In the genomic region with DNA sequence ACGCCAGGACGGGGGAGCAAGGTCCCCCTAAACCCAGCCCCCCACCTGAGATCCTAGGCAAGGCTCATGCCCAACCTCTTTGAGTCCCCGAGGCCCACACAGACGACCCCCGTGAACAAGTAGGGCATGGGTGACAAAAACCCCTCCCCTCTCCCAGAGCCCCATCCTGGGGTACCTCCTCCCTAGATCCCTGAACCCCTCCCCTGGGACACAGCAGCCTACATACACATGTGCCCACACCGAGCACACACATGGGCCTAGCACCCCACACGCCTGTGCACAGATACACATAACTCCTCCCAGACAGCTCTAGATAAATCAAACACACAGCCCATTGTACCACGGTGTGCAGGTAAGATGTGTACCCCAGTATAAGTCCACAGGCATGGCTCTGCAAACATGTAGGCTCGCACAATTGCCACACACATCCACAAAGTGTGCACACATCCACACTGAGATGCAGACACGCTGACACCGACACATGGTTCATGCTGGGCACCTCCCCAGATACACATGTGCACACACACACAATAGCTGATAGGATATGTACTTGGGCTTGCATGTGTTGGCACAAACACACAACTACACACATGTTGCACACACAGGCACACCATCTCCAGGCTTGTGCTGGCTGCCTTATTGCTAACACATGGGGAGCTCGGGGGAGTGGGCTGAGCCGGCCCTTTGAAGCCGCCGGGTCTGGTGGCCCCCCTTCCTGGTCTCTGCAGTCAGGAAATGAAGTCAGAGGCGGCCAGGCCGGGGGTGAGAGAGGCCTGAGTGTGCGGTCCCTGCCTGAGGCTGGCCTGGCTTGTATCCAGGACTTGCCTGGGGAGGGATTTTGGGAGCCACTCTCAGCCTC, we compare ENCODE assay signal across 1 cellular context.
TF ChIP-seq lines count a peak whose summit lies in the region.

No MANE protein-coding gene starts in this region.

TF ChIP-seq in HepG2, 621 proteins besides CTCF, POLR2A, EP300 and RAD21 (continued from another document and continues in another):
- TF ChIP-seq, protein P1, sequence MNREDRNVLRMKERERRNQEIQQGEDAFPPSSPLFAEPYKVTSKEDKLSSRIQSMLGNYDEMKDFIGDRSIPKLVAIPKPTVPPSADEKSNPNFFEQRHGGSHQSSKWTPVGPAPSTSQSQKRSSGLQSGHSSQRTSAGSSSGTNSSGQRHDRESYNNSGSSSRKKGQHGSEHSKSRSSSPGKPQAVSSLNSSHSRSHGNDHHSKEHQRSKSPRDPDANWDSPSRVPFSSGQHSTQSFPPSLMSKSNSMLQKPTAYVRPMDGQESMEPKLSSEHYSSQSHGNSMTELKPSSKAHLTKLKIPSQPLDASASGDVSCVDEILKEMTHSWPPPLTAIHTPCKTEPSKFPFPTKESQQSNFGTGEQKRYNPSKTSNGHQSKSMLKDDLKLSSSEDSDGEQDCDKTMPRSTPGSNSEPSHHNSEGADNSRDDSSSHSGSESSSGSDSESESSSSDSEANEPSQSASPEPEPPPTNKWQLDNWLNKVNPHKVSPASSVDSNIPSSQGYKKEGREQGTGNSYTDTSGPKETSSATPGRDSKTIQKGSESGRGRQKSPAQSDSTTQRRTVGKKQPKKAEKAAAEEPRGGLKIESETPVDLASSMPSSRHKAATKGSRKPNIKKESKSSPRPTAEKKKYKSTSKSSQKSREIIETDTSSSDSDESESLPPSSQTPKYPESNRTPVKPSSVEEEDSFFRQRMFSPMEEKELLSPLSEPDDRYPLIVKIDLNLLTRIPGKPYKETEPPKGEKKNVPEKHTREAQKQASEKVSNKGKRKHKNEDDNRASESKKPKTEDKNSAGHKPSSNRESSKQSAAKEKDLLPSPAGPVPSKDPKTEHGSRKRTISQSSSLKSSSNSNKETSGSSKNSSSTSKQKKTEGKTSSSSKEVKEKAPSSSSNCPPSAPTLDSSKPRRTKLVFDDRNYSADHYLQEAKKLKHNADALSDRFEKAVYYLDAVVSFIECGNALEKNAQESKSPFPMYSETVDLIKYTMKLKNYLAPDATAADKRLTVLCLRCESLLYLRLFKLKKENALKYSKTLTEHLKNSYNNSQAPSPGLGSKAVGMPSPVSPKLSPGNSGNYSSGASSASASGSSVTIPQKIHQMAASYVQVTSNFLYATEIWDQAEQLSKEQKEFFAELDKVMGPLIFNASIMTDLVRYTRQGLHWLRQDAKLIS (CRISPR knock-in tag; IDR thresholded peaks at IDR 0.05), result no peak
- no peak for TF ChIP-seq HMGA1 (CRISPR knock-in tag; conservative IDR thresholded peaks at IDR 0.05)
- no peak for TF ChIP-seq RARG (CRISPR knock-in tag; IDR thresholded peaks at IDR 0.05; ENCODE audit: low read depth)
- TF ChIP-seq PHF20 (CRISPR knock-in tag; IDR thresholded peaks at IDR 0.05), result peak; percentile 51; the same call in 1 of the 2 replicates
- TF ChIP-seq, protein P2, sequence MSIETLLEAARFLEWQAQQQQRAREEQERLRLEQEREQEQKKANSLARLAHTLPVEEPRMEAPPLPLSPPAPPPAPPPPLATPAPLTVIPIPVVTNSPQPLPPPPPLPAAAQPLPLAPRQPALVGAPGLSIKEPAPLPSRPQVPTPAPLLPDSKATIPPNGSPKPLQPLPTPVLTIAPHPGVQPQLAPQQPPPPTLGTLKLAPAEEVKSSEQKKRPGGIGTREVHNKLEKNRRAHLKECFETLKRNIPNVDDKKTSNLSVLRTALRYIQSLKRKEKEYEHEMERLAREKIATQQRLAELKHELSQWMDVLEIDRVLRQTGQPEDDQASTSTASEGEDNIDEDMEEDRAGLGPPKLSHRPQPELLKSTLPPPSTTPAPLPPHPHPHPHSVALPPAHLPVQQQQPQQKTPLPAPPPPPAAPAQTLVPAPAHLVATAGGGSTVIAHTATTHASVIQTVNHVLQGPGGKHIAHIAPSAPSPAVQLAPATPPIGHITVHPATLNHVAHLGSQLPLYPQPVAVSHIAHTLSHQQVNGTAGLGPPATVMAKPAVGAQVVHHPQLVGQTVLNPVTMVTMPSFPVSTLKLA (IDR thresholded peaks at IDR 0.05), result peak; percentile 90
- TF ChIP-seq NCOA5 (CRISPR knock-in tag; IDR thresholded peaks at IDR 0.05), result no peak
- TF ChIP-seq DNMT1 (CRISPR knock-in tag; IDR thresholded peaks at IDR 0.05), result no peak
- TF ChIP-seq CENPT (CRISPR knock-in tag; IDR thresholded peaks at IDR 0.05; ENCODE audit: low read depth), result no peak
- TF ChIP-seq, protein P3, sequence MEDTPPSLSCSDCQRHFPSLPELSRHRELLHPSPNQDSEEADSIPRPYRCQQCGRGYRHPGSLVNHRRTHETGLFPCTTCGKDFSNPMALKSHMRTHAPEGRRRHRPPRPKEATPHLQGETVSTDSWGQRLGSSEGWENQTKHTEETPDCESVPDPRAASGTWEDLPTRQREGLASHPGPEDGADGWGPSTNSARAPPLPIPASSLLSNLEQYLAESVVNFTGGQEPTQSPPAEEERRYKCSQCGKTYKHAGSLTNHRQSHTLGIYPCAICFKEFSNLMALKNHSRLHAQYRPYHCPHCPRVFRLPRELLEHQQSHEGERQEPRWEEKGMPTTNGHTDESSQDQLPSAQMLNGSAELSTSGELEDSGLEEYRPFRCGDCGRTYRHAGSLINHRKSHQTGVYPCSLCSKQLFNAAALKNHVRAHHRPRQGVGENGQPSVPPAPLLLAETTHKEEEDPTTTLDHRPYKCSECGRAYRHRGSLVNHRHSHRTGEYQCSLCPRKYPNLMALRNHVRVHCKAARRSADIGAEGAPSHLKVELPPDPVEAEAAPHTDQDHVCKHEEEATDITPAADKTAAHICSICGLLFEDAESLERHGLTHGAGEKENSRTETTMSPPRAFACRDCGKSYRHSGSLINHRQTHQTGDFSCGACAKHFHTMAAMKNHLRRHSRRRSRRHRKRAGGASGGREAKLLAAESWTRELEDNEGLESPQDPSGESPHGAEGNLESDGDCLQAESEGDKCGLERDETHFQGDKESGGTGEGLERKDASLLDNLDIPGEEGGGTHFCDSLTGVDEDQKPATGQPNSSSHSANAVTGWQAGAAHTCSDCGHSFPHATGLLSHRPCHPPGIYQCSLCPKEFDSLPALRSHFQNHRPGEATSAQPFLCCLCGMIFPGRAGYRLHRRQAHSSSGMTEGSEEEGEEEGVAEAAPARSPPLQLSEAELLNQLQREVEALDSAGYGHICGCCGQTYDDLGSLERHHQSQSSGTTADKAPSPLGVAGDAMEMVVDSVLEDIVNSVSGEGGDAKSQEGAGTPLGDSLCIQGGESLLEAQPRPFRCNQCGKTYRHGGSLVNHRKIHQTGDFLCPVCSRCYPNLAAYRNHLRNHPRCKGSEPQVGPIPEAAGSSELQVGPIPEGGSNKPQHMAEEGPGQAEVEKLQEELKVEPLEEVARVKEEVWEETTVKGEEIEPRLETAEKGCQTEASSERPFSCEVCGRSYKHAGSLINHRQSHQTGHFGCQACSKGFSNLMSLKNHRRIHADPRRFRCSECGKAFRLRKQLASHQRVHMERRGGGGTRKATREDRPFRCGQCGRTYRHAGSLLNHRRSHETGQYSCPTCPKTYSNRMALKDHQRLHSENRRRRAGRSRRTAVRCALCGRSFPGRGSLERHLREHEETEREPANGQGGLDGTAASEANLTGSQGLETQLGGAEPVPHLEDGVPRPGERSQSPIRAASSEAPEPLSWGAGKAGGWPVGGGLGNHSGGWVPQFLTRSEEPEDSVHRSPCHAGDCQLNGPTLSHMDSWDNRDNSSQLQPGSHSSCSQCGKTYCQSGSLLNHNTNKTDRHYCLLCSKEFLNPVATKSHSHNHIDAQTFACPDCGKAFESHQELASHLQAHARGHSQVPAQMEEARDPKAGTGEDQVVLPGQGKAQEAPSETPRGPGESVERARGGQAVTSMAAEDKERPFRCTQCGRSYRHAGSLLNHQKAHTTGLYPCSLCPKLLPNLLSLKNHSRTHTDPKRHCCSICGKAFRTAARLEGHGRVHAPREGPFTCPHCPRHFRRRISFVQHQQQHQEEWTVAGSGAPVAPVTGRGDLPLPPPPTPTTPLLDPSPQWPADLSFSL (CRISPR knock-in tag; IDR thresholded peaks at IDR 0.05), result peak; percentile 88
- TF ChIP-seq, protein P4, sequence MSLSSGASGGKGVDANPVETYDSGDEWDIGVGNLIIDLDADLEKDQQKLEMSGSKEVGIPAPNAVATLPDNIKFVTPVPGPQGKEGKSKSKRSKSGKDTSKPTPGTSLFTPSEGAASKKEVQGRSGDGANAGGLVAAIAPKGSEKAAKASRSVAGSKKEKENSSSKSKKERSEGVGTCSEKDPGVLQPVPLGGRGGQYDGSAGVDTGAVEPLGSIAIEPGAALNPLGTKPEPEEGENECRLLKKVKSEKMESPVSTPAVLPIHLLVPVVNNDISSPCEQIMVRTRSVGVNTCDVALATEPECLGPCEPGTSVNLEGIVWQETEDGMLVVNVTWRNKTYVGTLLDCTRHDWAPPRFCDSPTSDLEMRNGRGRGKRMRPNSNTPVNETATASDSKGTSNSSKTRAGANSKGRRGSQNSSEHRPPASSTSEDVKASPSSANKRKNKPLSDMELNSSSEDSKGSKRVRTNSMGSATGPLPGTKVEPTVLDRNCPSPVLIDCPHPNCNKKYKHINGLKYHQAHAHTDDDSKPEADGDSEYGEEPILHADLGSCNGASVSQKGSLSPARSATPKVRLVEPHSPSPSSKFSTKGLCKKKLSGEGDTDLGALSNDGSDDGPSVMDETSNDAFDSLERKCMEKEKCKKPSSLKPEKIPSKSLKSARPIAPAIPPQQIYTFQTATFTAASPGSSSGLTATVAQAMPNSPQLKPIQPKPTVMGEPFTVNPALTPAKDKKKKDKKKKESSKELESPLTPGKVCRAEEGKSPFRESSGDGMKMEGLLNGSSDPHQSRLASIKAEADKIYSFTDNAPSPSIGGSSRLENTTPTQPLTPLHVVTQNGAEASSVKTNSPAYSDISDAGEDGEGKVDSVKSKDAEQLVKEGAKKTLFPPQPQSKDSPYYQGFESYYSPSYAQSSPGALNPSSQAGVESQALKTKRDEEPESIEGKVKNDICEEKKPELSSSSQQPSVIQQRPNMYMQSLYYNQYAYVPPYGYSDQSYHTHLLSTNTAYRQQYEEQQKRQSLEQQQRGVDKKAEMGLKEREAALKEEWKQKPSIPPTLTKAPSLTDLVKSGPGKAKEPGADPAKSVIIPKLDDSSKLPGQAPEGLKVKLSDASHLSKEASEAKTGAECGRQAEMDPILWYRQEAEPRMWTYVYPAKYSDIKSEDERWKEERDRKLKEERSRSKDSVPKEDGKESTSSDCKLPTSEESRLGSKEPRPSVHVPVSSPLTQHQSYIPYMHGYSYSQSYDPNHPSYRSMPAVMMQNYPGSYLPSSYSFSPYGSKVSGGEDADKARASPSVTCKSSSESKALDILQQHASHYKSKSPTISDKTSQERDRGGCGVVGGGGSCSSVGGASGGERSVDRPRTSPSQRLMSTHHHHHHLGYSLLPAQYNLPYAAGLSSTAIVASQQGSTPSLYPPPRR (CRISPR knock-in tag; IDR thresholded peaks at IDR 0.05; ENCODE audit: borderline replicate concordance), result 0 out of 2 replicates have a peak, but pooled peaks have one; percentile 22
- TF ChIP-seq, protein P5, sequence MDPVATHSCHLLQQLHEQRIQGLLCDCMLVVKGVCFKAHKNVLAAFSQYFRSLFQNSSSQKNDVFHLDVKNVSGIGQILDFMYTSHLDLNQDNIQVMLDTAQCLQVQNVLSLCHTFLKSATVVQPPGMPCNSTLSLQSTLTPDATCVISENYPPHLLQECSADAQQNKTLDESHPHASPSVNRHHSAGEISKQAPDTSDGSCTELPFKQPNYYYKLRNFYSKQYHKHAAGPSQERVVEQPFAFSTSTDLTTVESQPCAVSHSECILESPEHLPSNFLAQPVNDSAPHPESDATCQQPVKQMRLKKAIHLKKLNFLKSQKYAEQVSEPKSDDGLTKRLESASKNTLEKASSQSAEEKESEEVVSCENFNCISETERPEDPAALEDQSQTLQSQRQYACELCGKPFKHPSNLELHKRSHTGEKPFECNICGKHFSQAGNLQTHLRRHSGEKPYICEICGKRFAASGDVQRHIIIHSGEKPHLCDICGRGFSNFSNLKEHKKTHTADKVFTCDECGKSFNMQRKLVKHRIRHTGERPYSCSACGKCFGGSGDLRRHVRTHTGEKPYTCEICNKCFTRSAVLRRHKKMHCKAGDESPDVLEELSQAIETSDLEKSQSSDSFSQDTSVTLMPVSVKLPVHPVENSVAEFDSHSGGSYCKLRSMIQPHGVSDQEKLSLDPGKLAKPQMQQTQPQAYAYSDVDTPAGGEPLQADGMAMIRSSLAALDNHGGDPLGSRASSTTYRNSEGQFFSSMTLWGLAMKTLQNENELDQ (CRISPR knock-in tag; IDR thresholded peaks at IDR 0.05; ENCODE audit: borderline replicate concordance), result no peak
- TF ChIP-seq, protein P6, sequence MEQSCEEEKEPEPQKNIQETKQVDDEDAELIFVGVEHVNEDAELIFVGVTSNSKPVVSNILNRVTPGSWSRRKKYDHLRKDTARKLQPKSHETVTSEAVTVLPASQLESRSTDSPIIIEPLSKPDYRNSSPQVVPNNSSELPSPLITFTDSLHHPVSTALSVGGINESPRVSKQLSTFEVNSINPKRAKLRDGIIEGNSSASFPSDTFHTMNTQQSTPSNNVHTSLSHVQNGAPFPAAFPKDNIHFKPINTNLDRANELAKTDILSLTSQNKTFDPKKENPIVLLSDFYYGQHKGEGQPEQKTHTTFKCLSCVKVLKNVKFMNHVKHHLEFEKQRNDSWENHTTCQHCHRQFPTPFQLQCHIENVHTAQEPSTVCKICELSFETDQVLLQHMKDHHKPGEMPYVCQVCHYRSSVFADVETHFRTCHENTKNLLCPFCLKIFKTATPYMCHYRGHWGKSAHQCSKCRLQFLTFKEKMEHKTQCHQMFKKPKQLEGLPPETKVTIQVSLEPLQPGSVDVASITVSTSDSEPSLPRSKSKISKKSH (CRISPR knock-in tag; IDR thresholded peaks at IDR 0.05; ENCODE audit: borderline replicate concordance), result no peak
- no peak for TF ChIP-seq BCL6 (CRISPR knock-in tag; IDR thresholded peaks at IDR 0.05)
- TF ChIP-seq, protein P7, sequence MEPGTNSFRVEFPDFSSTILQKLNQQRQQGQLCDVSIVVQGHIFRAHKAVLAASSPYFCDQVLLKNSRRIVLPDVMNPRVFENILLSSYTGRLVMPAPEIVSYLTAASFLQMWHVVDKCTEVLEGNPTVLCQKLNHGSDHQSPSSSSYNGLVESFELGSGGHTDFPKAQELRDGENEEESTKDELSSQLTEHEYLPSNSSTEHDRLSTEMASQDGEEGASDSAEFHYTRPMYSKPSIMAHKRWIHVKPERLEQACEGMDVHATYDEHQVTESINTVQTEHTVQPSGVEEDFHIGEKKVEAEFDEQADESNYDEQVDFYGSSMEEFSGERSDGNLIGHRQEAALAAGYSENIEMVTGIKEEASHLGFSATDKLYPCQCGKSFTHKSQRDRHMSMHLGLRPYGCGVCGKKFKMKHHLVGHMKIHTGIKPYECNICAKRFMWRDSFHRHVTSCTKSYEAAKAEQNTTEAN (CRISPR knock-in tag; conservative IDR thresholded peaks at IDR 0.05), result peak; percentile 84
- TF ChIP-seq, protein P8, sequence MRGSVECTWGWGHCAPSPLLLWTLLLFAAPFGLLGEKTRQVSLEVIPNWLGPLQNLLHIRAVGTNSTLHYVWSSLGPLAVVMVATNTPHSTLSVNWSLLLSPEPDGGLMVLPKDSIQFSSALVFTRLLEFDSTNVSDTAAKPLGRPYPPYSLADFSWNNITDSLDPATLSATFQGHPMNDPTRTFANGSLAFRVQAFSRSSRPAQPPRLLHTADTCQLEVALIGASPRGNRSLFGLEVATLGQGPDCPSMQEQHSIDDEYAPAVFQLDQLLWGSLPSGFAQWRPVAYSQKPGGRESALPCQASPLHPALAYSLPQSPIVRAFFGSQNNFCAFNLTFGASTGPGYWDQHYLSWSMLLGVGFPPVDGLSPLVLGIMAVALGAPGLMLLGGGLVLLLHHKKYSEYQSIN (CRISPR knock-in tag; IDR thresholded peaks at IDR 0.05; ENCODE audit: borderline replicate concordance), result no peak
- TF ChIP-seq ZNF563 (CRISPR knock-in tag; IDR thresholded peaks at IDR 0.05), result 0 out of 2 replicates have a peak, but pooled peaks have one; percentile 38
